Comparison of ENCODE assay signal across 1 cellular context in genomic region chr1:71492298-71493041, GRCh38.
TF ChIP-seq lines count a peak whose summit lies in the region.

No MANE protein-coding gene starts in this region.

TF ChIP-seq in IMR-90, 13 proteins besides CTCF, POLR2A, EP300 and RAD21 (continued from another document):
- TF ChIP-seq USF2 (IDR thresholded peaks at IDR 0.05; ENCODE audit: low read depth, low read length), result no peak
- TF ChIP-seq SMC3 (IDR thresholded peaks at IDR 0.05; ENCODE audit: low read depth, low read length), result no peak
